ENCODE assay signal across 8 cellular contexts in the genomic region with DNA sequence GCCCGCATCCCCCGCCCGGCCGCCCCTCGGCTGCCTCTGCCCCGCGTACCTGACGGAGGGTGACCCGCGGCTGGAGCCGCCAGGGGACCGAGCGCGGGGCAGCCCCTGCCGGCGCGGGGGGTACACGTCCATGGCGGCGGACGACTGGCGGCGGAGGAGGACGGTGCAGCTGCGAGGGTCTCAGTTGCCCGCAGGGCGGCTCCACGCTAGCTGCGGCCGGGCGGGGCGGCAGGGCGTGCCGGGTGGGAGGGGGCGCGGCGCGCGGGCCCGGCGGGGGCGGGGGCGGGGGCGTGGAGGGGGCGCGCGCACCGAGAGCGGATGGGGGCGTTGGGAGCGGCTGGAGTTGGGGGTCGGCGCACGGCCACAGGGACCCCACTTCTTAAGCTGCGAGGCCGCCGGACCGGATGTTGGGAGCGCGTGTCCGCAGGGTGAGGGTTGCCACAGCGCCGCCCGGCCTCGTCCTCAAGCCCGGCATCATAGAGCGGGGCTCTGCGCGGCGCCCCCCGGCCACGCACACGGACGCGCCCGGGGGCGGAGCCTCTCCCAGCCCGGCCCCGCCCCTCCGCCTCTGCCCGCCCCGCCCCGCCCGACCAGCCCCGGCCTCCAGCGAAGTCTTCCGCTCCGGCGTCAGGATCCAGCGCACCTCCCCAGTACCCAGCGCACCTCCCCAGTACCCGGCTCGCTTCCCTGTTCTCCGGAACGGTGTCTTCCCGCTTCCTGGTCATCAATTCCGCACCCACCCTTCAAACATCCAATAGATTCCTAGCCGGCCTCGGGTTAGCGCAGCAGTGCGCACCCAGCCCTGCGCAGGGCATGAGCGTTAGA. TPM values are rescaled to one million over a fixed set of nuclear protein-coding genes. Genes with fewer than 3 reads are reported as not detected.
DNase-seq lines count a peak whose midpoint lies in the region; ATAC-seq, FAIRE-seq and TF ChIP-seq lines count a peak whose summit lies in the region.

A gene (minus strand): TSS at position 244 of the 825 bp plus-strand sequence. CDS start 112 bp downstream, at position 132.

- H4K91ac ChIP-seq in H9 (ENCODE audit: insufficient read length, low read depth, low read length), result no peak within 1 kb of the TSS

- no peak within 1 kb of the TSS for H3K4ac ChIP-seq in H9 (ENCODE audit: low read depth, low read length)

- no peak within 1 kb of the TSS for H2BK12ac ChIP-seq in H9 (ENCODE audit: insufficient read length, low read depth, low read length)

- H3K56ac ChIP-seq in H9 (ENCODE audit: insufficient read length, low read depth, low read length), result no peak within 1 kb of the TSS

- H3K79me2 ChIP-seq in H9 (ENCODE audit: insufficient read depth, low read length) (peaks cover 1% of the 10 kb centered on the region; the same call in 1 of the 2 replicates), smooth muscle cell (ENCODE audit: low read depth) (peaks cover 47% of the 10 kb centered on the region)

- no peaks in the 10 kb centered on the region for H3K27me3 ChIP-seq in H9 (ENCODE audit: insufficient read depth, low read length)
- H3K27me3 ChIP-seq in bronchial epithelial cell (ENCODE audit: control insufficient read depth, insufficient read depth, low read length), result no peaks in the 10 kb centered on the region
- no peaks in the 10 kb centered on the region for H3K27me3 ChIP-seq in smooth muscle cell (ENCODE audit: low read depth)

- H4K20me1 ChIP-seq in H9 (ENCODE audit: control insufficient read depth, insufficient read depth, insufficient read length) (no peaks in the 10 kb centered on the region), smooth muscle cell (ENCODE audit: low read depth) (peaks cover 37% of the 10 kb centered on the region)

- H2BK5ac ChIP-seq in H9 (ENCODE audit: insufficient read length, low read length), result no peak within 1 kb of the TSS

- no peak for ATAC-seq in HG03139 (IDR thresholded peaks at IDR 0.05; ENCODE audit: unreplicated experiment)

- no peak within 1 kb of the TSS for H2AK5ac ChIP-seq in H9 (ENCODE audit: insufficient read length, low read length)

- H3K4me1 ChIP-seq in H9 (ENCODE audit: insufficient read depth, low read length), result no peaks in the 10 kb centered on the region
- H3K4me1 ChIP-seq in smooth muscle cell (ENCODE audit: low read depth), result peaks cover 9% of the 10 kb centered on the region

- no CpG with 5 or more reads among the region's 103 CpGs for WGBS in H9 (ENCODE audit: extremely low coverage, insufficient read length, low lambda C conversion rate)
- WGBS in smooth muscle cell (ENCODE audit: low lambda C conversion rate), result 1% methylated on average over 63 of the region's 103 CpGs

- H3K4me3 ChIP-seq in WI38 (ENCODE audit: low read depth, low read length) (peak within 1 kb of the TSS; percentile 91), bronchial epithelial cell (ENCODE audit: low read depth, low read length) (peak within 1 kb of the TSS; percentile 57), smooth muscle cell (peak within 1 kb of the TSS; percentile 92)

- H3F3A ChIP-seq in smooth muscle cell (ENCODE audit: low read depth), result no peaks in the 10 kb centered on the region

- H3K4me1 Mint-ChIP-seq in H9, result peaks cover 15 to 25% of the 10 kb centered on the region in 2 experiments
- H3K4me1 Mint-ChIP-seq in immature natural killer cell, result peaks cover 22 to 31% of the 10 kb centered on the region in 2 donors

- H2AFZ ChIP-seq in H9 (ENCODE audit: low read length) (peak within 1 kb of the TSS; percentile 53), smooth muscle cell (ENCODE audit: low read depth) (peak within 1 kb of the TSS; percentile 88)

- no peak within 1 kb of the TSS for H3K23ac ChIP-seq in H9 (ENCODE audit: insufficient read length, low read depth, low read length)

- H3K18ac ChIP-seq in H9 (ENCODE audit: insufficient read length, low read depth, low read length), result peak within 1 kb of the TSS; percentile 91

- no peak within 1 kb of the TSS for H2BK20ac ChIP-seq in H9 (ENCODE audit: low read depth, low read length, poor library complexity, severe bottlenecking)

- H2BK120ac ChIP-seq in H9 (ENCODE audit: low read depth, low read length, poor library complexity, severe bottlenecking), result no peak within 1 kb of the TSS

- H4K5ac ChIP-seq in H9 (ENCODE audit: insufficient read length, low read depth, low read length), result no peak within 1 kb of the TSS

- H3K36me3 Mint-ChIP-seq in H9 (ENCODE audit: insufficient read depth in 1 of 3, low read depth in 3 of 3) (no peaks in the 10 kb centered on the region; a peak in 1 of 7 replicates), immature natural killer cell (no peaks in the 10 kb centered on the region)

- H3K79me1 ChIP-seq in H9 (ENCODE audit: insufficient read depth, low read depth, low read length, poor library complexity, severe bottlenecking), result no peaks in the 10 kb centered on the region

- DNase-seq in DMS53 (lab: John Stamatoyannopoulos, UW) (peak; percentile 90), H9 (peak; percentile 80), NCI-H187 (lab: John Stamatoyannopoulos, UW) (peak; percentile 65 to 67), bronchial epithelial cell (ENCODE audit: low read depth) (peak; percentile 82), immature natural killer cell (peak; percentile 59 to 69 (median 65)), smooth muscle cell (lab: John Stamatoyannopoulos, UW; ENCODE audit: unreplicated experiment) (peak; percentile 71)

- peak; percentile 60 for TF ChIP-seq CTCF in H9 (conservative IDR thresholded peaks at IDR 0.05)
- peak; percentile 16; the same call in 1 of the 2 replicates for TF ChIP-seq CTCF in WI38 (IDR thresholded peaks at IDR 0.05; ENCODE audit: low read depth, low read length)
- peak; percentile 13 for TF ChIP-seq CTCF in bronchial epithelial cell (IDR thresholded peaks at IDR 0.05; ENCODE audit: insufficient read depth, low read length, severe bottlenecking)
- TF ChIP-seq CTCF in smooth muscle cell (IDR thresholded peaks at IDR 0.05; ENCODE audit: borderline replicate concordance, insufficient read depth, poor library complexity, severe bottlenecking), result peak; percentile 33

- no peak within 1 kb of the TSS for H3K27ac ChIP-seq in H9 (ENCODE audit: insufficient read length, low read depth, low read length)
- H3K27ac ChIP-seq in smooth muscle cell (ENCODE audit: low read depth), result peak within 1 kb of the TSS; percentile 64

- H3K4me3 Mint-ChIP-seq in H9 (peak within 1 kb of the TSS; percentile 80 to 95), immature natural killer cell (peak within 1 kb of the TSS; percentile 91 to 97 (median 94))

- H3K36me3 ChIP-seq in bronchial epithelial cell (ENCODE audit: control insufficient read depth, insufficient read depth, low read length) (no peaks in the 10 kb centered on the region), smooth muscle cell (ENCODE audit: low read depth) (no peaks in the 10 kb centered on the region)

- FAIRE-seq in bronchial epithelial cell (lab: Jason Lieb, UNC), result no peak

- H3K9me3 ChIP-seq in H9 (ENCODE audit: control insufficient read depth, low read depth, low read length) (no peaks in the 10 kb centered on the region), smooth muscle cell (replicated peaks; ENCODE audit: low read depth) (no peaks in the 10 kb centered on the region)

- H2BK15ac ChIP-seq in H9 (ENCODE audit: low read depth, low read length), result no peak within 1 kb of the TSS

- H3K4me2 ChIP-seq in H9 (ENCODE audit: insufficient read depth, insufficient read length, low read length), result peak within 1 kb of the TSS; percentile 71
- peak within 1 kb of the TSS; percentile 100 for H3K4me2 ChIP-seq in smooth muscle cell

- H3K23me2 ChIP-seq in H9 (ENCODE audit: insufficient read length, low read depth, low read length, poor library complexity, severe bottlenecking), result peaks cover 9% of the 10 kb centered on the region

- H3K9me3 Mint-ChIP-seq in H9 (no peaks in the 10 kb centered on the region; a peak in 1 of 5 replicates), immature natural killer cell (no peaks in the 10 kb centered on the region)

- H3K27me3 Mint-ChIP-seq in H9 (ENCODE audit: low read depth) (peaks cover 23% of the 10 kb centered on the region), immature natural killer cell (ENCODE audit: low read depth in 3 of 3) (peaks cover 0 to 8% (median 0%) of the 10 kb centered on the region in 3 donors)

- H3T11ph ChIP-seq in H9 (ENCODE audit: low read length), result no peak within 1 kb of the TSS

- peak within 1 kb of the TSS; percentile 89 for H3K14ac ChIP-seq in H9 (ENCODE audit: insufficient read depth, low read length)

- H3K9ac ChIP-seq in H9 (ENCODE audit: extremely low read depth, insufficient read length, low read length) (no peak within 1 kb of the TSS), smooth muscle cell (ENCODE audit: low read depth) (peak within 1 kb of the TSS; percentile 80)

- no peak within 1 kb of the TSS for H4K8ac ChIP-seq in H9 (replicated peaks; ENCODE audit: insufficient read length, low read depth, low read length)

- H3K27ac Mint-ChIP-seq in H9 (peak within 1 kb of the TSS; percentile 40 to 80 (median 75); a peak in 3 of 7 replicates), immature natural killer cell (peak within 1 kb of the TSS; percentile 76 to 91 (median 88))

RNA-seq across cellular contexts. Expression of the gene that starts here (rescaled TPM):
- total RNA-seq in H9 (2021) (5.3 and 5.5 TPM in 2 replicates), bronchial epithelial cell (5.5 and 6.7 TPM in 2 replicates), smooth muscle cell (17.1 and 19.6 TPM in 2 replicates)
- polyA plus RNA-seq in immature natural killer cell (under 1 TPM in 2 of 3 donors, not detected in 1; 0.26 to 0.74 TPM), smooth muscle cell (8.1 and 8.8 TPM in 2 replicates)

Comparison
In these comparisons a context has a peak if more than half of its experiments do, and no peak if none do; other contexts are left out.
1. Peak in DNase-seq in immature natural killer cell; RNA of the gene not detected or under 1 TPM.